20 cellular contexts compared by ENCODE assay signal in genomic region chr4:8023696-8024033, GRCh38.
"Had no signal": no experiment of that assay in that cellular context is flagged by ENCODE, and none has a peak within 500 bp of the region (broad histone marks: within the 10 kb centered on the region; RNA-seq: fewer than 3 reads in every experiment).

No MANE protein-coding gene starts in this region.

- H3K36me3 ChIP-seq: lower lobe of right lung, pancreas, right lobe of liver, suprapubic skin, transverse colon had no signal

- H3K36me3 Mint-ChIP-seq: naive thymus-derived CD8-positive, alpha-beta T cell had no signal

- H3K9me3 ChIP-seq: lower lobe of right lung, pancreas, right lobe of liver, suprapubic skin, transverse colon had no signal

- H3K9me3 Mint-ChIP-seq: naive thymus-derived CD8-positive, alpha-beta T cell; nephron progenitor cell; stimulated activated naive CD8-positive, alpha-beta T cell treated with anti-CD3 and anti-CD28 coated beads, Interleukin-15, amount 100 ng/mL, for 72 hours had no signal

- H3K4me3 Mint-ChIP-seq: naive thymus-derived CD8-positive, alpha-beta T cell; nephron progenitor cell; stimulated activated naive CD8-positive, alpha-beta T cell treated with anti-CD3 and anti-CD28 coated beads, Interleukin-15, amount 100 ng/mL, for 72 hours had no signal

- FAIRE-seq: colon, frontal cortex, keratinocyte, pancreas, small intestine had no signal

- H3K4me3 ChIP-seq: dorsolateral prefrontal cortex, lower lobe of right lung, pancreas, right lobe of liver, suprapubic skin, transverse colon had no signal

- H3K4me1 ChIP-seq: lower lobe of right lung, pancreas, right lobe of liver had no signal

- DNase-seq: dorsolateral prefrontal cortex; effector CD4-positive, alpha-beta T cell; left ventricle myocardium superior; lower lobe of right lung; naive thymus-derived CD8-positive, alpha-beta T cell; nephron progenitor cell; occipital lobe; right lobe of liver; small intestine; stimulated activated CD4-positive, alpha-beta T cell treated with anti-CD3 and anti-CD28 coated beads, Interleukin-15, amount 100 ng/mL, for 24 hours; stimulated activated CD4-positive, alpha-beta T cell treated with anti-CD3 and anti-CD28 coated beads, Interleukin-4, amount 100 ng/mL, for 1 hour; stimulated activated CD8-positive, alpha-beta memory T cell treated with anti-CD3 and anti-CD28 coated beads, Interleukin-4, amount 100 ng/mL, for 48 hours; stimulated activated naive CD4-positive, alpha-beta T cell; stimulated activated naive CD8-positive, alpha-beta T cell treated with anti-CD3 and anti-CD28 coated beads, Interleukin-15, amount 100 ng/mL, for 72 hours; transverse colon had no signal

- H3K27ac Mint-ChIP-seq: nephron progenitor cell; stimulated activated naive CD8-positive, alpha-beta T cell treated with anti-CD3 and anti-CD28 coated beads, Interleukin-15, amount 100 ng/mL, for 72 hours had no signal

- H3K4me1 Mint-ChIP-seq: naive thymus-derived CD8-positive, alpha-beta T cell; stimulated activated naive CD8-positive, alpha-beta T cell treated with anti-CD3 and anti-CD28 coated beads, Interleukin-15, amount 100 ng/mL, for 72 hours had no signal

- H3K27me3 ChIP-seq: dorsolateral prefrontal cortex, pancreas, right lobe of liver, transverse colon had no signal

- H3K27ac ChIP-seq: lower lobe of right lung, pancreas, right lobe of liver, suprapubic skin, transverse colon had no signal
